ENCODE assay signal across 7 cellular contexts in the genomic region with DNA sequence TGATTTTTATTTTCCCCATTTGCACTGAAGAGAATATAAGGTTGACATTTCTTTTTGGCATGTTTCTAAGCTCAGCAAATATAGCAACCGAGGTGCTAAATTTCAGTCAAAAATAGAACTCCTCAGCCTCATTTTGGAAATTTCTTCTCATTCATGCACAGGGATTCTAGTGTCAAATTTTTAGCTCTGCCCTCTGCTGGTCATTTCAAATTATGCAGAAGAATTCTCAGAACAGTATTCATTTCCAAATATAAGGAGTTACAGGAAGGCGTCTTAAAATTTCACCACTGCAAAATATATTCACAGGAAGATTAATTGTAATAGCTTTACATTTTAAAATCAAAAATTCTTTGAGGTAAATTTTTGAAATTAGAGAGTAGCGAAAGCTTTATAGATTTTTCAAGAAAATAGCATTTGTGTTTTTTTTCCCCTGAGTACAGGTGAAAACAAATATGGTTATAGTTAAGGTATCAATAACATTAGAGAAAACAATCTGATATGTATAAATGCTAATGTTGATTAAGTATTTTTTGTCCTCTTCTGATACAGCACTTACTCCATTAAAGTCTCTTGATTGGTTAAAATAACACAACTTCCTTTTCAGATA. TPM values are rescaled to one million over a fixed set of nuclear protein-coding genes. Genes with fewer than 3 reads are reported as not detected.
DNase-seq lines count a peak whose midpoint lies in the region; ATAC-seq and TF ChIP-seq lines count a peak whose summit lies in the region.

No MANE protein-coding gene starts in this region.

- H3K4me3 ChIP-seq in neural progenitor cell (no peak overlapping the region), ovary (no peak overlapping the region)

- no peaks in the 10 kb centered on the region for H3K27me3 Mint-ChIP-seq in neural progenitor cell (ENCODE audit: insufficient read depth, low read depth)
- no peaks in the 10 kb centered on the region for H3K27me3 Mint-ChIP-seq in activated naive CD4-positive, alpha-beta T cell treated with anti-CD3 and anti-CD28 coated beads, Interleukin-2, amount 10 ng/mL, durations not matched to agents 7 days and 5 days

- no peak overlapping the region for H2AFZ ChIP-seq in neural progenitor cell (replicated peaks)

- H3K27ac ChIP-seq in neural progenitor cell: no peak overlapping the region
- no peak overlapping the region for H3K27ac ChIP-seq in ovary

- H3K79me2 ChIP-seq in neural progenitor cell (ENCODE audit: low read depth): no peaks in the 10 kb centered on the region

- no peaks in the 10 kb centered on the region for H4K20me1 ChIP-seq in neural progenitor cell (ENCODE audit: low read depth)

- no peak overlapping the region for H3K9ac ChIP-seq in neural progenitor cell

- no peak overlapping the region for H3K27ac Mint-ChIP-seq in neural progenitor cell
- H3K27ac Mint-ChIP-seq in activated naive CD4-positive, alpha-beta T cell treated with anti-CD3 and anti-CD28 coated beads, Interleukin-2, amount 10 ng/mL, durations not matched to agents 7 days and 5 days: no peak overlapping the region

- no peaks in the 10 kb centered on the region for H3F3A ChIP-seq in neural progenitor cell (ENCODE audit: low read depth)

- no peak overlapping the region for H3K4me2 ChIP-seq in neural progenitor cell

- no peaks in the 10 kb centered on the region for H3K9me3 ChIP-seq in neural progenitor cell (ENCODE audit: low read depth)
- no peaks in the 10 kb centered on the region for H3K9me3 ChIP-seq in ovary

- no peak overlapping the region for H3K4me3 Mint-ChIP-seq in neural progenitor cell
- no peak overlapping the region for H3K4me3 Mint-ChIP-seq in activated naive CD4-positive, alpha-beta T cell treated with anti-CD3 and anti-CD28 coated beads, Interleukin-2, amount 10 ng/mL, durations not matched to agents 7 days and 5 days

- ATAC-seq in HG02763 (IDR thresholded peaks at IDR 0.05; ENCODE audit: unreplicated experiment): peak; percentile 45

- H3K36me3 ChIP-seq in neural progenitor cell (no peaks in the 10 kb centered on the region), ovary (no peaks in the 10 kb centered on the region)

- no peaks in the 10 kb centered on the region for H3K9me3 Mint-ChIP-seq in neural progenitor cell
- H3K9me3 Mint-ChIP-seq in activated naive CD4-positive, alpha-beta T cell treated with anti-CD3 and anti-CD28 coated beads, Interleukin-2, amount 10 ng/mL, durations not matched to agents 7 days and 5 days: no peaks in the 10 kb centered on the region

- no peak for TF ChIP-seq POLR2A in ovary (IDR thresholded peaks at IDR 0.05)

- no peak for TF ChIP-seq EP300 in ovary (IDR thresholded peaks at IDR 0.05)

- H3K4me1 Mint-ChIP-seq in neural progenitor cell: no peaks in the 10 kb centered on the region
- no peaks in the 10 kb centered on the region for H3K4me1 Mint-ChIP-seq in activated naive CD4-positive, alpha-beta T cell treated with anti-CD3 and anti-CD28 coated beads, Interleukin-2, amount 10 ng/mL, durations not matched to agents 7 days and 5 days

- DNase-seq in GM10266 (ENCODE audit: extremely low spot score) (peak; percentile 10), NCI-H82 treated with DMSO at 0.1 percent for 48 hours (lab: John Stamatoyannopoulos, UW; ENCODE audit: unreplicated experiment) (peak; percentile 19), dedifferentiated amniotic fluid mesenchymal stem cell (ENCODE audit: extremely low spot score) (peak; percentile 72), neural progenitor cell (ENCODE audit: low spot score) (peak; percentile 26), ovary (no peak)
- DNase-seq in activated naive CD4-positive, alpha-beta T cell treated with anti-CD3 and anti-CD28 coated beads, Interleukin-2, amount 10 ng/mL, durations not matched to agents 7 days and 5 days: no peak

- 32 to 53% (median 36%) methylated on average over 3 of the region's 3 CpGs for WGBS in ovary, 3 donors

- H3K4me1 ChIP-seq in neural progenitor cell: no peaks in the 10 kb centered on the region
- no peaks in the 10 kb centered on the region for H3K4me1 ChIP-seq in ovary (ENCODE audit: insufficient read depth)

- H3K36me3 Mint-ChIP-seq in neural progenitor cell: peaks cover 7% of the 10 kb centered on the region
- H3K36me3 Mint-ChIP-seq in activated naive CD4-positive, alpha-beta T cell treated with anti-CD3 and anti-CD28 coated beads, Interleukin-2, amount 10 ng/mL, durations not matched to agents 7 days and 5 days: no peaks in the 10 kb centered on the region

- TF ChIP-seq CTCF in GM10266 (IDR thresholded peaks at IDR 0.05; ENCODE audit: control insufficient read depth, insufficient read depth, low read depth, missing control alignments) (peak; percentile 59), neural progenitor cell (IDR thresholded peaks at IDR 0.05) (peak; percentile 78), ovary (IDR thresholded peaks at IDR 0.05) (peak in 1 of 3 donors; percentile 33)

- CTCF ChIA-PET in activated naive CD4-positive, alpha-beta T cell treated with anti-CD3 and anti-CD28 coated beads, Interleukin-2, amount 10 ng/mL, durations not matched to agents 7 days and 5 days (lab: Charles Lee): interaction anchor here (0.6 to 1.3 kb wide), 6 partner anchors 9 to 669 kb away, joined by 3 to 5 read pairs (median 3); no protein-coding TSS in a partner anchor

- H3K27me3 ChIP-seq in neural progenitor cell (no peaks in the 10 kb centered on the region), ovary (no peaks in the 10 kb centered on the region)

- intact Hi-C loops in ovary (cut with DNase I): loop anchor here in 2 of 4 donors (10.0 kb wide), 1 partner anchor 125 kb away; no protein-coding TSS in a partner anchor

RNA-seq across cellular contexts. Expression of gene FMN2, which starts 57.9 kb away (rescaled TPM):
- 1.7 TPM in 2 replicates for total RNA-seq in neural progenitor cell (ENCODE audit: low replicate concordance)
- 1 to 10 TPM in 6 of 7 donors, under 1 TPM in 1; 0.60 to 9.9 (median 2.5) TPM for total RNA-seq in ovary
- polyA plus RNA-seq in ovary: 10 to 100 TPM in 1 of 2 donors, 1 to 10 TPM in 1; 1.8 to 10.1 TPM

Comparison
In these comparisons a context has a peak if more than half of its experiments do, and no peak if none do; other contexts are left out.
1. DNase-seq: peak in GM10266 (single experiment), NCI-H82 treated with DMSO at 0.1 percent for 48 hours (single experiment), dedifferentiated amniotic fluid mesenchymal stem cell (single experiment) and neural progenitor cell (single experiment); none in ovary (0 of 5) and activated naive CD4-positive, alpha-beta T cell treated with anti-CD3 and anti-CD28 coated beads, Interleukin-2, amount 10 ng/mL, durations not matched to agents 7 days and 5 days (single experiment).